ENCODE assay signal across 8 cellular contexts in the genomic region with DNA sequence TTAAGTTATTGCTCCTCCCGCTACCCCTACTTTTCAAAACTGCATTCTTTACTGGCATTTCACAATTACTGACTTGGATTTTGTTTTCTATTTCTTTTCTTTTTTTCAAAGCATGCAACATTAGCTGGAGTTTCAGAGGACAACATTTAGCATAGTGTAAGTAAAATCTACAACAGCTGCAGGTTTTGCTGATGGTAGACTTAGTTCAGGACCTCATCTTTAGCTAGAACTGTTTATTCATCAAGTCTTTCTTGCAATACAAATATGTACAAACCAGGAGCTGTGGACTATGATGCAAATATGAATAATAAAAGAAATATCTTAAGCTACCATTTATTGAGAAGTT. TPM values are rescaled to one million over a fixed set of nuclear protein-coding genes. Genes with fewer than 3 reads are reported as not detected.
A peak's percentile ranks its signal among the peaks of the same experiment; 100 is the strongest.
DNase-seq lines count a peak whose midpoint lies in the region; ATAC-seq and TF ChIP-seq lines count a peak whose summit lies in the region.

No MANE protein-coding gene starts in this region.

- peaks cover 0 to 12% of the 10 kb centered on the region in 2 donors for H3K4me1 ChIP-seq in gastrocnemius medialis

- peak overlapping the region; percentile 81 to 95 (median 92) for H3K27ac ChIP-seq in gastrocnemius medialis

- in situ Hi-C loops in gastrocnemius medialis (cut with MboI; ENCODE audit: low sequenced_read_pairs in 4 of 4) = no loop called here

- no peaks in the 10 kb centered on the region for H3K27me3 ChIP-seq in gastrocnemius medialis

- no peak for DNase-seq in NB4 (ENCODE audit: low read depth)
- DNase-seq in epithelial cell of proximal tubule (ENCODE audit: low read depth) = no peak
- DNase-seq in gastrocnemius medialis = no peak
- no peak for DNase-seq in HuH-7 (ENCODE audit: low spot score)
- no peak for DNase-seq in islet precursor cell
- no peak for DNase-seq in NCI-H1694 (lab: John Stamatoyannopoulos, UW)

- H3K36me3 ChIP-seq in gastrocnemius medialis = no peaks in the 10 kb centered on the region

- no peak for TF ChIP-seq CTCF in NB4 (IDR thresholded peaks at IDR 0.05; ENCODE audit: low read depth, low read length)
- TF ChIP-seq CTCF in epithelial cell of proximal tubule (conservative IDR thresholded peaks at IDR 0.05; ENCODE audit: low read depth, low read length) = no peak
- peak in 1 of 5 experiments; percentile 6 for TF ChIP-seq CTCF in gastrocnemius medialis (IDR thresholded peaks at IDR 0.05 in 4 of 5, conservative IDR thresholded peaks at IDR 0.05 in 1 of 5)

- intact Hi-C loops in gastrocnemius medialis (cut with DNase I; ENCODE audit: low total_unique reads) = loop anchor here (10.0 kb wide), 1 partner anchor 1163 kb away; the partner anchor contains the start of genes DOP1A and UBE3D

- H3K9me3 ChIP-seq in gastrocnemius medialis = no peaks in the 10 kb centered on the region

- peak; percentile 3 for ATAC-seq in GM18868 (IDR thresholded peaks at IDR 0.05; ENCODE audit: unreplicated experiment)
- ATAC-seq in gastrocnemius medialis = peak in 1 of 2 donors; percentile 6
- ATAC-seq in HG03280 (IDR thresholded peaks at IDR 0.05; ENCODE audit: unreplicated experiment) = no peak

- H3K4me3 ChIP-seq in NB4 (ENCODE audit: low read depth, low read length) = peak overlapping the region; percentile 94
- H3K4me3 ChIP-seq in epithelial cell of proximal tubule (ENCODE audit: low read depth, low read length) = peak overlapping the region; percentile 97
- H3K4me3 ChIP-seq in gastrocnemius medialis = peak overlapping the region; percentile 84 to 94 (median 90)

- TF ChIP-seq POLR2A in NB4 (IDR thresholded peaks at IDR 0.05; ENCODE audit: extremely low read depth, insufficient read length) (no peak), gastrocnemius medialis (IDR thresholded peaks at IDR 0.05) (no peak)

RNA-seq across cellular contexts. Expression of gene CEP162, which starts 0.7 kb away (rescaled TPM):
- total RNA-seq in epithelial cell of proximal tubule (5.4 and 6.0 TPM in 2 replicates), gastrocnemius medialis (1 to 10 TPM; 1.9 to 4.4 (median 3.2) TPM)
